Comparison of ENCODE assay signal across 1 cellular context in the genomic region with DNA sequence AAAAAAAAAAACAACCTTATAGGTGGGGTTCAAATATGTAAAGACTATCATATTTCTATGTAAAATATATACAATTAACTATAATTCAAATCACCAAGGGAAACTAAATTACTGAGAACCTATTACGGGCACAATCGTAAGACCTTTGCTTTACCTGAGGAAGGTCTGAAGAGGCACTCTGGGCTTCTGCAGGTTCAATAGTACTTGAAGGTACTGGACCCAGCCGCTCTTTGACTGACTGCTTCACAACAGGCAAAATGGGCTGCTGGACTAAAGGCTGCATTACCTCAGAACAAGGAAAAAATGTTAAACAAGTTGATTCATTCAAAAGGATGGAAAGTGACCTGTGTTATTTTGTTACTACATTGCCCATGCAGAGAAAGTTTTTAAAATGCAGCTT.
TF ChIP-seq lines count a peak whose summit lies in the region.

No MANE protein-coding gene starts in this region.

TF ChIP-seq in endothelial cell of umbilical vein, 7 proteins besides CTCF, POLR2A, EP300 and RAD21:
- TF ChIP-seq EZH2 (IDR thresholded peaks at IDR 0.05; ENCODE audit: borderline replicate concordance, low read depth, low read length, severe bottlenecking) (no peak), GATA2 (IDR thresholded peaks at IDR 0.05; ENCODE audit: insufficient read depth, insufficient read length, low read depth, low read length) (no peak), MAX (IDR thresholded peaks at IDR 0.05; ENCODE audit: insufficient read depth, insufficient read length) (no peak), FOS (IDR thresholded peaks at IDR 0.05; ENCODE audit: borderline replicate concordance, insufficient read depth, low read length) (no peak), POLR2AphosphoS5 (IDR thresholded peaks at IDR 0.05; ENCODE audit: insufficient read depth, low read depth, low read length) (no peak), MYC (IDR thresholded peaks at IDR 0.05; ENCODE audit: low read depth, low read length) (no peak), JUN (IDR thresholded peaks at IDR 0.05; ENCODE audit: borderline replicate concordance, insufficient read depth, insufficient read length, low read depth) (no peak)
